Comparison of ENCODE assay signal across 18 cellular contexts in the genomic region with DNA sequence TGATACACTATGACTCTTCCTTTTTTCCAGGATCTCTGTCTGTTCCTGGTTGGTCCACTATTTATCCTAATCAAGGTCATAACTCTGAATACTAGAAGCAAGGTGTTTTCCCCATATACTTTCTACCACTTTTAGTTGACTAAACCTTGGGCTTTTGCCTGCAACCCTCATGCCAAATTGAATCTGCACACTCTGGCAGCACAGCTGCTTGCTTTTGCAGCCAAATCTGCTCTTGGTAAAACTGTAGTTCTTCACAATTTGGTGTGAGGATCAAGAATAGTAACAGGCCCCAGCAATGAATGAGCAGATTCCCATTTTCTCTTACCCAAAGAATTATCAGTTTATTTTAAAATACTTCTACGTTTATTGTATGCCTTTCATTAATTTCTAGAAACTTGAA.
DNase-seq lines count a peak whose midpoint lies in the region; TF ChIP-seq lines count a peak whose summit lies in the region.
"Had no signal": no experiment of that assay in that cellular context is flagged by ENCODE, and none has a peak within 500 bp of the region (broad histone marks: within the 10 kb centered on the region; RNA-seq: fewer than 3 reads in every experiment).

No MANE protein-coding gene starts in this region.

- H3K4me3 ChIP-seq in uterus, result no peak overlapping the region
- H3K4me3 ChIP-seq: A549, HAP-1 had no signal

- no peaks in the 10 kb centered on the region for H3K27me3 ChIP-seq in uterus

- no peak for TF ChIP-seq CTCF in uterus (IDR thresholded peaks at IDR 0.05)
- TF ChIP-seq CTCF in chondrocyte (IDR thresholded peaks at IDR 0.05), result no peak

- H3K27me3 Mint-ChIP-seq in activated CD4-positive, alpha-beta memory T cell treated with anti-CD3 and anti-CD28 coated beads, Interleukin-2, amount 10 ng/mL, durations not matched to agents 7 days and 5 days, result no peaks in the 10 kb centered on the region
- H3K27me3 Mint-ChIP-seq in chondrocyte (ENCODE audit: low read depth), result no peaks in the 10 kb centered on the region
- H3K27me3 Mint-ChIP-seq: CD4-positive, alpha-beta memory T cell had no signal

- intact Hi-C loops in posterior cingulate gyrus (cut with DNase I), result no loop called here
- intact Hi-C loops in uterus (cut with DNase I; ENCODE audit: low total_unique reads), result no loop called here

- no peaks in the 10 kb centered on the region for H3K36me3 Mint-ChIP-seq in activated CD4-positive, alpha-beta memory T cell treated with anti-CD3 and anti-CD28 coated beads, Interleukin-2, amount 10 ng/mL, durations not matched to agents 7 days and 5 days (ENCODE audit: low read depth)
- no peaks in the 10 kb centered on the region for H3K36me3 Mint-ChIP-seq in chondrocyte (ENCODE audit: low read depth)
- H3K36me3 Mint-ChIP-seq: CD4-positive, alpha-beta memory T cell had no signal

- H3K36me3 ChIP-seq in uterus, result no peaks in the 10 kb centered on the region
- H3K36me3 ChIP-seq: HAP-1 had no signal

- CTCF ChIA-PET in activated CD4-positive, alpha-beta memory T cell treated with anti-CD3 and anti-CD28 coated beads, Interleukin-2, amount 10 ng/mL, durations not matched to agents 7 days and 5 days (lab: Charles Lee), result no interaction called here

- H3K9me3 ChIP-seq in uterus, result no peaks in the 10 kb centered on the region
- H3K9me3 ChIP-seq: A549, Caco-2, HAP-1 had no signal

- no peak overlapping the region for H3K27ac Mint-ChIP-seq in activated CD4-positive, alpha-beta memory T cell treated with anti-CD3 and anti-CD28 coated beads, Interleukin-2, amount 10 ng/mL, durations not matched to agents 7 days and 5 days
- H3K27ac Mint-ChIP-seq in chondrocyte (ENCODE audit: unreplicated experiment), result no peak overlapping the region
- H3K27ac Mint-ChIP-seq: CD4-positive, alpha-beta memory T cell; HFFc6 had no signal

- no peak overlapping the region for H3K27ac ChIP-seq in uterus
- H3K27ac ChIP-seq: A549 had no signal

- DNase-seq in NCI-H446 treated with DMSO at 0.1 percent for 48 hours (lab: John Stamatoyannopoulos, UW), result peak; percentile 44
- peak; percentile 31 for DNase-seq in middle frontal gyrus (ENCODE audit: extremely low spot score, low spot score)
- peak in 6 of 10 donors; percentile 18 to 89 (median 48) for DNase-seq in posterior cingulate gyrus
- DNase-seq in activated CD4-positive, alpha-beta memory T cell treated with anti-CD3 and anti-CD28 coated beads, Interleukin-2, amount 10 ng/mL, durations not matched to agents 7 days and 5 days, result no peak
- no peak for DNase-seq in uterus
- no peak for DNase-seq in chondrocyte (ENCODE audit: low spot score)
- DNase-seq: 8988T; ACHN; AML-193; C1 segment of cervical spinal cord; Caco-2; CD4-positive, alpha-beta memory T cell; DMS153; DND-41; GOT3; HFFc6 had no signal

- H3K4me3 Mint-ChIP-seq in activated CD4-positive, alpha-beta memory T cell treated with anti-CD3 and anti-CD28 coated beads, Interleukin-2, amount 10 ng/mL, durations not matched to agents 7 days and 5 days, result no peak overlapping the region
- no peak overlapping the region for H3K4me3 Mint-ChIP-seq in chondrocyte (ENCODE audit: unreplicated experiment)
- H3K4me3 Mint-ChIP-seq: CD4-positive, alpha-beta memory T cell; HFFc6 had no signal

- no peaks in the 10 kb centered on the region for H3K4me1 ChIP-seq in uterus
- H3K4me1 ChIP-seq: A549, Caco-2, HAP-1 had no signal

- no peak for TF ChIP-seq POLR2A in uterus (IDR thresholded peaks at IDR 0.05)

- H3K4me1 Mint-ChIP-seq in activated CD4-positive, alpha-beta memory T cell treated with anti-CD3 and anti-CD28 coated beads, Interleukin-2, amount 10 ng/mL, durations not matched to agents 7 days and 5 days, result no peaks in the 10 kb centered on the region
- H3K4me1 Mint-ChIP-seq in chondrocyte (ENCODE audit: low read depth), result no peaks in the 10 kb centered on the region
- H3K4me1 Mint-ChIP-seq: CD4-positive, alpha-beta memory T cell had no signal

- H3K9me3 Mint-ChIP-seq in activated CD4-positive, alpha-beta memory T cell treated with anti-CD3 and anti-CD28 coated beads, Interleukin-2, amount 10 ng/mL, durations not matched to agents 7 days and 5 days, result peaks cover 24% of the 10 kb centered on the region
- H3K9me3 Mint-ChIP-seq in chondrocyte (ENCODE audit: low read depth), result peaks cover 19% of the 10 kb centered on the region

- POLR2A ChIA-PET in activated CD4-positive, alpha-beta memory T cell treated with anti-CD3 and anti-CD28 coated beads, Interleukin-2, amount 10 ng/mL, durations not matched to agents 7 days and 5 days (lab: Charles Lee), result no interaction called here

Comparison
In these comparisons a context has a peak if more than half of its experiments do, and no peak if none do; other contexts are left out.
1. DNase-seq: peak in NCI-H446 treated with DMSO at 0.1 percent for 48 hours (single experiment), middle frontal gyrus (single experiment) and posterior cingulate gyrus (6 of 10); none in activated CD4-positive, alpha-beta memory T cell treated with anti-CD3 and anti-CD28 coated beads, Interleukin-2, amount 10 ng/mL, durations not matched to agents 7 days and 5 days (single experiment), uterus (0 of 2) and chondrocyte (single experiment).